ENCODE assay signal across 8 cellular contexts in the genomic region with DNA sequence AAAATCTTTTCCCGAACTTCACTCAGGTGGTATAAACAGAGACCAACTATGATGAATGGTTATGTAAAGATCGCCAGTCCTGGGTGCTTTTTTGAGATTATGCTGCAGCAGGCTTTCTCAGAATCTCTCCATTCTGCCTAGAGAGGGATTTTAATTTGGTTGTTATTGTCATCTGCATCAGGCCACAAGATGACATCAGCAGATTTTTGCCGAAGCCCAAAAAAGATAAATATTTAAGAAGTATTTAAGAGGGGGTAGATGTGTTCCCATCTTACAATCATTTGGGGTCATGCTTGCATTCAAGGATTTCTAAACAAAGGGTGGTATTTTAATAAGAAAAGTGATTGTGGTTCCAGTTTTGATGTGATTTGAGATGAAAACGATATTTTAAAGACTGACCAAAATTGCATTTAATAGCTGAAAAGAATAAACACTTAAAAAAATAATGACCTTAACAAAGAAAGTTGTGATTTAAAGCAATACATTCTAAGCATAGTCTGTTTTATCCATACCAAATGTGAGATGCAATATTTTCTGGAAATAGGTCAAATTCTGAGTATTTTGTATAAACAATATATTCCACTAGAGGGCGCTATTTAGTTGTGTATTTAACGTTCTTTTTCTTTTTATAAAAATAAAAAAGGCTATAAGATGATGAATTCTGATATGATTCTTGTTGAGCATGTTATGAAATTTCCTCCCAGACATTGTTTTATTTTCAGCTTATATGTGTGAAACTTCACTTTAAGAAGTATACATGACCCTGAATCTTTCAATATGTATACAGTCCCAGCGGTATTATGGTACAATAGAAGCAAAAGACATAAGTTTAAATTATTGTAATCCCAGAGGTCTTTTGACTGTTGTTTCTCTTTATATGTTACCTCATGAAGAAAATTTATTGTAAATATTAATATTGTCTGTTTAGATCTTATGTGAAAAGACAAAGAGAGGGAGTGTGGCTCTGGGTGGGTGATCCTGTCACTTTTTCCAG. TPM values are rescaled to one million over a fixed set of nuclear protein-coding genes. Genes with fewer than 3 reads are reported as not detected.
DNase-seq lines count a peak whose midpoint lies in the region; ATAC-seq and TF ChIP-seq lines count a peak whose summit lies in the region.

No MANE protein-coding gene starts in this region.

- H3K36me3 ChIP-seq in SK-N-SH (replicated peaks in 1 of 2; ENCODE audit: control insufficient read depth in 1 of 2, insufficient read depth in 2 of 2, low read length in 1 of 2): no peaks in the 10 kb centered on the region
- no peaks in the 10 kb centered on the region for H3K36me3 ChIP-seq in parathyroid adenoma (ENCODE audit: control insufficient read depth, insufficient read depth, low read length)

- TF ChIP-seq CTCF in SK-N-SH (IDR thresholded peaks at IDR 0.05) (peak; percentile 79), coronary artery (IDR thresholded peaks at IDR 0.05) (peak; percentile 39), parathyroid adenoma (IDR thresholded peaks at IDR 0.05) (peak; percentile 69), lower leg skin (IDR thresholded peaks at IDR 0.05) (no peak)

- ATAC-seq in SK-N-SH treated with all-trans-retinoic acid at 6 μM for 48 hours: no peak

- H3K79me2 ChIP-seq in SK-N-SH (ENCODE audit: insufficient read depth) (no peaks in the 10 kb centered on the region), parathyroid adenoma (no peaks in the 10 kb centered on the region)

- TF ChIP-seq POLR2A in lower leg skin (IDR thresholded peaks at IDR 0.05): no peak

- WGBS in SK-N-SH (ENCODE audit: low lambda C conversion rate): 35% methylated on average over 7 of the region's 7 CpGs
- 52 to 55% methylated on average over 7 of the region's 7 CpGs for WGBS in lower leg skin, 2 donors

- H3K27me3 ChIP-seq in SK-N-SH (ENCODE audit: insufficient read depth): no peaks in the 10 kb centered on the region; the same call in 1 of the 2 replicates
- H3K27me3 ChIP-seq in parathyroid adenoma (ENCODE audit: control insufficient read depth, insufficient read depth, low read length): no peaks in the 10 kb centered on the region

- H3K4me1 ChIP-seq in SK-N-SH (ENCODE audit: control insufficient read depth in 1 of 2, insufficient read depth in 2 of 2, low read depth in 1 of 2, low read length in 1 of 2): no peaks in the 10 kb centered on the region; a peak in 2 of 4 replicates
- H3K4me1 ChIP-seq in parathyroid adenoma: no peaks in the 10 kb centered on the region

- H3K9me3 ChIP-seq in SK-N-SH: no peaks in the 10 kb centered on the region
- H3K9me3 ChIP-seq in parathyroid adenoma (ENCODE audit: control insufficient read depth, low read length): no peaks in the 10 kb centered on the region

- DNase-seq in SK-N-SH (peak; percentile 29), NCI-H345 (lab: John Stamatoyannopoulos, UW) (peak; percentile 12), coronary artery (ENCODE audit: low spot score) (no peak), lower leg skin (ENCODE audit: low spot score in 2 of 2) (no peak), UCSD-AML1 (lab: John Stamatoyannopoulos, UW; ENCODE audit: unreplicated experiment) (no peak), occipital lobe (lab: John Stamatoyannopoulos, UW) (no peak)

- H3K27ac ChIP-seq in SK-N-SH (ENCODE audit: low read depth in 2 of 2, low read length in 1 of 2) (no peak overlapping the region), coronary artery (no peak overlapping the region), parathyroid adenoma (no peak overlapping the region)

- no peaks in the 10 kb centered on the region for H4K20me1 ChIP-seq in SK-N-SH (ENCODE audit: insufficient read depth)

- H3K9ac ChIP-seq in SK-N-SH (no peak overlapping the region), parathyroid adenoma (no peak overlapping the region)

- no peak overlapping the region for H2AFZ ChIP-seq in SK-N-SH (ENCODE audit: low read depth)
- no peak overlapping the region for H2AFZ ChIP-seq in parathyroid adenoma

- H3K4me3 ChIP-seq in SK-N-SH (ENCODE audit: low read depth in 2 of 2, low read length in 1 of 2) (no peak overlapping the region), coronary artery (no peak overlapping the region), parathyroid adenoma (ENCODE audit: low read depth, low read length) (no peak overlapping the region), lower leg skin (ENCODE audit: low read depth, poor library complexity, severe bottlenecking) (no peak overlapping the region)

- CTCF ChIA-PET in SK-N-SH (lab: Yijun Ruan, JAX): interaction anchor here (0.6 to 4.5 kb wide), 25 partner anchors 10 to 1319 kb away, joined by 3 to 65 read pairs (median 3); no protein-coding TSS in a partner anchor

- H3K4me2 ChIP-seq in SK-N-SH: no peak overlapping the region
- H3K4me2 ChIP-seq in parathyroid adenoma (ENCODE audit: low read length): no peak overlapping the region

- TF ChIP-seq RAD21 in SK-N-SH (IDR thresholded peaks at IDR 0.05; ENCODE audit: low read length): peak; percentile 61

- H3F3A ChIP-seq in SK-N-SH (replicated peaks; ENCODE audit: insufficient read depth): no peaks in the 10 kb centered on the region

- TF ChIP-seq EP300 in SK-N-SH (IDR thresholded peaks at IDR 0.05; ENCODE audit: borderline replicate concordance in 1 of 2, low read depth in 1 of 2, low read length in 1 of 2): no peak

- H3K9me2 ChIP-seq in SK-N-SH: no peaks in the 10 kb centered on the region

- intact Hi-C loops in lower leg skin (cut with DNase I; ENCODE audit: low total_unique reads): no loop called here

- POLR2A ChIA-PET in SK-N-SH (lab: Yijun Ruan, JAX): no interaction called here

TF ChIP-seq in SK-N-SH, 30 proteins besides CTCF, POLR2A, EP300 and RAD21:
- no peak for TF ChIP-seq TEAD4 (IDR thresholded peaks at IDR 0.05; ENCODE audit: borderline replicate concordance, insufficient read depth)
- TF ChIP-seq, protein P1, sequence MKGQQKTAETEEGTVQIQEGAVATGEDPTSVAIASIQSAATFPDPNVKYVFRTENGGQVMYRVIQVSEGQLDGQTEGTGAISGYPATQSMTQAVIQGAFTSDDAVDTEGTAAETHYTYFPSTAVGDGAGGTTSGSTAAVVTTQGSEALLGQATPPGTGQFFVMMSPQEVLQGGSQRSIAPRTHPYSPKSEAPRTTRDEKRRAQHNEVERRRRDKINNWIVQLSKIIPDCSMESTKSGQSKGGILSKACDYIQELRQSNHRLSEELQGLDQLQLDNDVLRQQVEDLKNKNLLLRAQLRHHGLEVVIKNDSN (IDR thresholded peaks at IDR 0.05; ENCODE audit: borderline replicate concordance, low read depth): no peak
- TF ChIP-seq RFX5 (IDR thresholded peaks at IDR 0.05; ENCODE audit: low read length): no peak
- TF ChIP-seq TCF12 (IDR thresholded peaks at IDR 0.05): no peak
- no peak for TF ChIP-seq GATA2 (CRISPR knock-in tag; IDR thresholded peaks at IDR 0.05)
- no peak for TF ChIP-seq NRF1 (IDR thresholded peaks at IDR 0.05; ENCODE audit: low read depth, low read length)
- no peak for TF ChIP-seq NFIC (IDR thresholded peaks at IDR 0.05; ENCODE audit: borderline replicate concordance)

TF ChIP-seq in SK-N-SH treated with all-trans-retinoic acid at 6 μM for 48 hours, 23 proteins besides CTCF, POLR2A, EP300 and RAD21 (continues in another document):
- TF ChIP-seq SNAI2 (CRISPR knock-in tag; IDR thresholded peaks at IDR 0.05) (no peak), ZFP30 (CRISPR knock-in tag; IDR thresholded peaks at IDR 0.05) (no peak), BACH2 (CRISPR knock-in tag; IDR thresholded peaks at IDR 0.05; ENCODE audit: borderline replicate concordance) (no peak), CSDC2 (CRISPR knock-in tag; IDR thresholded peaks at IDR 0.05) (no peak), ZNF8 (CRISPR knock-in tag; IDR thresholded peaks at IDR 0.05) (no peak), ZFP3 (CRISPR knock-in tag; IDR thresholded peaks at IDR 0.05) (no peak), RARB (CRISPR knock-in tag; IDR thresholded peaks at IDR 0.05) (no peak), ZNF70 (CRISPR knock-in tag; IDR thresholded peaks at IDR 0.05) (no peak), TCF4 (CRISPR knock-in tag; IDR thresholded peaks at IDR 0.05; ENCODE audit: borderline replicate concordance) (no peak), TOX (CRISPR knock-in tag; IDR thresholded peaks at IDR 0.05; ENCODE audit: borderline replicate concordance) (no peak), CSRNP3 (CRISPR knock-in tag; IDR thresholded peaks at IDR 0.05) (no peak), PATZ1 (CRISPR knock-in tag; IDR thresholded peaks at IDR 0.05; ENCODE audit: borderline replicate concordance) (no peak), OSR1 (CRISPR knock-in tag; IDR thresholded peaks at IDR 0.05) (no peak), GLIS3 (CRISPR knock-in tag; IDR thresholded peaks at IDR 0.05) (no peak), PPARA (CRISPR knock-in tag; IDR thresholded peaks at IDR 0.05; ENCODE audit: borderline replicate concordance) (no peak)

RNA-seq across cellular contexts. Expression of gene ZFP64, which starts 51.0 kb away (rescaled TPM):
- polyA plus RNA-seq in SK-N-SH (2012; rRNA removed): 12.4 and 12.8 TPM in 2 replicates
- polyA plus RNA-seq in SK-N-SH (2012; cell fraction: cytosol; rRNA removed): 9.1 and 11.6 TPM in 2 replicates
- polyA plus RNA-seq in SK-N-SH (2012; cell fraction: nucleus; rRNA removed): 11.3 and 11.7 TPM in 2 replicates
- total RNA-seq in lower leg skin: 10 to 100 TPM; 23.7 to 65.5 (median 27.1) TPM
- total RNA-seq in occipital lobe: 7.8 TPM

Comparison
In these comparisons a context has a peak if more than half of its experiments do, and no peak if none do; other contexts are left out.
1. DNase-seq: peak in SK-N-SH (single experiment) and NCI-H345 (single experiment); none in coronary artery (single experiment), lower leg skin (0 of 2), UCSD-AML1 (single experiment) and occipital lobe (single experiment).
2. CTCF ChIP-seq: peak in SK-N-SH (single experiment), coronary artery (single experiment) and parathyroid adenoma (single experiment); none in lower leg skin (0 of 3).